Comparison of ENCODE assay signal across 23 cellular contexts in genomic region chr9:91855196-91855595, GRCh38.
"Had no signal": no experiment of that assay in that cellular context is flagged by ENCODE, and none has a peak within 500 bp of the region (broad histone marks: within the 10 kb centered on the region; RNA-seq: fewer than 3 reads in every experiment).

No MANE protein-coding gene starts in this region.

- H3K36me3 ChIP-seq: MG63, Peyer's patch, SJSA1 had no signal

- H3K4me3 ChIP-seq: MG63, Peyer's patch, SJSA1 had no signal

- H3K27ac Mint-ChIP-seq: activated CD8-positive, alpha-beta memory T cell treated with anti-CD3 and anti-CD28 coated beads, Interleukin-2, amount 10 ng/mL, durations not matched to agents 7 days and 5 days; activated naive CD4-positive, alpha-beta T cell treated with anti-CD3 and anti-CD28 coated beads, Interleukin-2, amount 10 ng/mL, durations not matched to agents 7 days and 5 days; activated naive CD8-positive, alpha-beta T cell treated with anti-CD3 and anti-CD28 coated beads for 36 hours; WTC11 had no signal

- H3K4me1 ChIP-seq: Peyer's patch, SJSA1 had no signal

- H3K27me3 ChIP-seq: MG63, Peyer's patch, SJSA1 had no signal

- H3K27me3 Mint-ChIP-seq: activated CD8-positive, alpha-beta memory T cell treated with anti-CD3 and anti-CD28 coated beads, Interleukin-2, amount 10 ng/mL, durations not matched to agents 7 days and 5 days had no signal

- DNase-seq: activated CD4-positive, alpha-beta T cell treated with anti-CD3 and anti-CD28 coated beads for 48 hours; activated CD4-positive, alpha-beta T cell treated with anti-CD3 and anti-CD28 coated beads, Interleukin-2, amount 50 U/mL, for 4 hours; activated CD4-positive, CD25-positive, alpha-beta regulatory T cell treated with anti-CD3 and anti-CD28 coated beads, Interleukin-2, amount 50 U/mL, for 72 hours; activated CD8-positive, alpha-beta memory T cell treated with anti-CD3 and anti-CD28 coated beads, Interleukin-2, amount 10 ng/mL, durations not matched to agents 7 days and 5 days; activated gamma-delta T cell treated with Interleukin-2 at 50 U/mL for 16 hours; activated naive CD4-positive, alpha-beta T cell treated with anti-CD3 and anti-CD28 coated beads, Interleukin-2, amount 10 ng/mL, durations not matched to agents 7 days and 5 days; activated naive CD8-positive, alpha-beta T cell treated with anti-CD3 and anti-CD28 coated beads for 36 hours; activated T-cell treated with anti-CD3 and anti-CD28 coated beads, Interleukin-2, amount 50 U/mL, for 4 hours; caudate nucleus; MG63; MV-4-11; NCI-H1092 treated with DMSO at 0.1 percent for 48 hours; NCI-H1417 treated with DMSO at 0.1 percent for 48 hours; NCI-H1694; NCI-H2029 treated with DMSO at 0.1 percent for 48 hours; NCI-H510A treated with DMSO at 0.1 percent for 48 hours; NCI-H69; Peyer's patch; SHP77; SW 1271 had no signal

- H3K9me3 ChIP-seq: MG63, Peyer's patch, SJSA1 had no signal

- H3K4me1 Mint-ChIP-seq: activated naive CD4-positive, alpha-beta T cell treated with anti-CD3 and anti-CD28 coated beads, Interleukin-2, amount 10 ng/mL, durations not matched to agents 7 days and 5 days; activated naive CD8-positive, alpha-beta T cell treated with anti-CD3 and anti-CD28 coated beads for 36 hours had no signal

- ATAC-seq: activated CD8-positive, alpha-beta memory T cell treated with anti-CD3 and anti-CD28 coated beads, Interleukin-2, amount 10 ng/mL, durations not matched to agents 7 days and 5 days; activated T-cell treated with anti-CD3 and anti-CD28 coated beads, Interleukin-2, amount 50 U/mL, for 4 hours; SK-N-SH treated with all-trans-retinoic acid at 6 μM for 48 hours; WTC11 had no signal

- H3K27ac ChIP-seq: Peyer's patch, SJSA1 had no signal

- H3K36me3 Mint-ChIP-seq: activated CD8-positive, alpha-beta memory T cell treated with anti-CD3 and anti-CD28 coated beads, Interleukin-2, amount 10 ng/mL, durations not matched to agents 7 days and 5 days; activated naive CD4-positive, alpha-beta T cell treated with anti-CD3 and anti-CD28 coated beads, Interleukin-2, amount 10 ng/mL, durations not matched to agents 7 days and 5 days; activated naive CD8-positive, alpha-beta T cell treated with anti-CD3 and anti-CD28 coated beads for 36 hours had no signal

- H3K9me3 Mint-ChIP-seq: activated naive CD4-positive, alpha-beta T cell treated with anti-CD3 and anti-CD28 coated beads, Interleukin-2, amount 10 ng/mL, durations not matched to agents 7 days and 5 days; activated naive CD8-positive, alpha-beta T cell treated with anti-CD3 and anti-CD28 coated beads for 36 hours; activated T-cell treated with anti-CD3 and anti-CD28 coated beads, Interleukin-2, amount 50 U/mL, for 4 hours had no signal

- H3K4me3 Mint-ChIP-seq: activated CD8-positive, alpha-beta memory T cell treated with anti-CD3 and anti-CD28 coated beads, Interleukin-2, amount 10 ng/mL, durations not matched to agents 7 days and 5 days; activated naive CD4-positive, alpha-beta T cell treated with anti-CD3 and anti-CD28 coated beads, Interleukin-2, amount 10 ng/mL, durations not matched to agents 7 days and 5 days; activated naive CD8-positive, alpha-beta T cell treated with anti-CD3 and anti-CD28 coated beads for 36 hours; activated T-cell treated with anti-CD3 and anti-CD28 coated beads, Interleukin-2, amount 50 U/mL, for 4 hours; WTC11 had no signal
